ENCODE assay signal across 1 cellular context in genomic region chr10:101225846-101226361, GRCh38.
TF ChIP-seq lines count a peak whose summit lies in the region.

No MANE protein-coding gene starts in this region.

TF ChIP-seq in SK-N-SH treated with all-trans-retinoic acid at 6 μM for 48 hours, 23 proteins besides CTCF, POLR2A, EP300 and RAD21 (continued from another document):
- no peak for TF ChIP-seq TSHZ2 (CRISPR knock-in tag; IDR thresholded peaks at IDR 0.05)
